In the genomic region with DNA sequence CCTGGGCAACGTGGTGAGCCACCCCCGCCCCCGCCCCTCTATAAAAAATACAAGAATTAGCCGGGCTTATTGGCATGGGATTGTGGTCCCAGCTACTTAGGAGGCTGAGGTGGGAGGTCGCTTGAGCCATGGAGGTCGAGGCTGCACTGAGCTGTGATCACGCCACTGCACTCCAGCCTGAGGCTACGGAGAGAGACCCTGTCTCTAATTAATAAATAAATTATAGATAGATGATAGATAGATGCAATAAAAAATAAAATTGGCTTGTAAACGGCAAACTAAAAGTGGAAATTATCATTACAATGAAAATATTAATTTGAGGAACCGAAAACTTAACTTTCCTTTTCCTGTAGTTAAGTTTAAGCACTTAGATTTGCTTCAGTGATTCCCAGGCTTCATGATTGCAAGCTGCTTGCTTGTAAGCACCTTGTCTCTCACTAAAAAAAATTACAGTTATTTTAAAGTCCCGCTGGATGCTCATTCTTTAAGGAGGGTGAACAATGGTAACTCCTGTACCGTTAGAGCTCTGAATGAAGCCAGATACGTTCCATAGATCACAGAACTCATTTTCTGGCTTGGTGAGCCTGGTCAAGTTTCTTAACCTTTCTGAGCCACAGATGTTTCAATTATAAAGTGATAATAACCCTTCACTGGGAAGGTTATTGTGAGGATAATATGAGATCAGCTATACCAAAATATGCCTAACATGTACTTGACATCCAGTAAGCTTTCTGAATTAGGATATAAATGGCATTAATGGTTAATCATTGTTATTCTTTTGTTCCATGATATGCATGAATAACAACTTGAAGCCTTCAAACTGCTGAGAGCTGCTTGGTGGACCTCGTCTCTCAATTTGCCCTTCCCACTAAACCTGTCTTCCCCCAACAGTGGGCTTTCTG, we compare ENCODE assay signal across 8 cellular contexts. TPM values are rescaled to one million over a fixed set of nuclear protein-coding genes. Genes with fewer than 3 reads are reported as not detected.
DNase-seq lines count a peak whose midpoint lies in the region; ATAC-seq, FAIRE-seq and TF ChIP-seq lines count a peak whose summit lies in the region.

No MANE protein-coding gene starts in this region.

- H2AFZ ChIP-seq in ACC112 (ENCODE audit: low read length, unreplicated experiment) (peak overlapping the region; percentile 94), GM12878 (ENCODE audit: control insufficient read depth, low read depth, low read length) (peak overlapping the region; percentile 98)

- H3K4me1 ChIP-seq in ACC112 (ENCODE audit: control insufficient read depth, insufficient read depth, low read length, unreplicated experiment): peaks cover 20% of the 10 kb centered on the region
- H3K4me1 ChIP-seq in GM12878 (ENCODE audit: control insufficient read depth, insufficient read depth, low read length): peaks cover 6% of the 10 kb centered on the region
- H3K4me1 ChIP-seq in mesendoderm (ENCODE audit: control insufficient read depth, low read depth, low read length): no peaks in the 10 kb centered on the region
- peaks cover 14% of the 10 kb centered on the region for H3K4me1 ChIP-seq in foreskin keratinocyte

- no TSS peak for BruUV-seq in GM12878 (replicated peaks; lab: Mats Ljungman, UMichigan)

- no peak for TF ChIP-seq POLR2A in GM12878 (IDR thresholded peaks at IDR 0.05; ENCODE audit: low read depth, low read length)

- H2BK15ac ChIP-seq in mesendoderm (replicated peaks; ENCODE audit: low read depth): no peak overlapping the region

- SMC1A ChIA-PET in GM12878 (lab: Charles Lee; ENCODE audit: uncharacterized antibody, unreplicated experiment): interaction anchor here (0.6 to 3.1 kb wide), 18 partner anchors 8 to 802 kb away, joined by 3 to 24 read pairs (median 4); partner anchors contain the start of gene NARS1

- 2% methylated on average over 14 of the region's 14 CpGs for WGBS in GM12878 (ENCODE audit: insufficient coverage, insufficient replicate concordance, low lambda C conversion rate, missing lambda C conversion rate)
- no CpG with 5 or more reads among the region's 14 CpGs for WGBS in mesendoderm (ENCODE audit: extremely low coverage, insufficient coverage, low lambda C conversion rate)

- no peak overlapping the region for H2BK5ac ChIP-seq in mesendoderm (ENCODE audit: low read length)

- H3K56ac ChIP-seq in mesendoderm (ENCODE audit: low read length): peak overlapping the region; percentile 17

- POLR2A ChIA-PET in GM12878 (lab: Charles Lee): interaction anchor here (0.6 to 1.3 kb wide), 5 partner anchors 9 to 755 kb away, joined by 3 to 7 read pairs (median 3); partner anchors contain the start of gene NARS1

- peak; percentile 64 for ATAC-seq in GM18517 (IDR thresholded peaks at IDR 0.05; ENCODE audit: unreplicated experiment)
- ATAC-seq in HG03280 (IDR thresholded peaks at IDR 0.05; ENCODE audit: unreplicated experiment): peak; percentile 10
- peak; percentile 69 for ATAC-seq in GM12878
- no peak for ATAC-seq in foreskin keratinocyte

- peak overlapping the region; percentile 84 for H3K4me3 ChIP-seq in ACC112 (ENCODE audit: low read depth, low read length)
- H3K4me3 ChIP-seq in GM12878: peak overlapping the region; percentile 90
- no peak overlapping the region for H3K4me3 ChIP-seq in mesendoderm (ENCODE audit: low read length)

- H4K5ac ChIP-seq in mesendoderm (ENCODE audit: low read length): no peak overlapping the region

- TF ChIP-seq RAD21 in GM12878 (IDR thresholded peaks at IDR 0.05; ENCODE audit: insufficient read depth, low read depth, low read length): no peak

- no peak overlapping the region for H3K4ac ChIP-seq in mesendoderm (ENCODE audit: low read depth, low read length)

- in situ Hi-C loops in GM12878 (cut with MboI): loop anchor here (25.0 kb wide), 1 partner anchor 206 kb away; no protein-coding TSS in a partner anchor

- DNase-seq in GM12878 (ENCODE audit: low read depth, low spot score) (peak; percentile 44), mesendoderm (no peak), foreskin keratinocyte (no peak), NCI-H187 treated with DMSO at 0.1 percent for 48 hours (lab: John Stamatoyannopoulos, UW) (no peak), NCI-H774 (lab: John Stamatoyannopoulos, UW) (no peak)

- H3K27me3 ChIP-seq in ACC112 (ENCODE audit: insufficient read depth, low read length): no peaks in the 10 kb centered on the region
- H3K27me3 ChIP-seq in GM12878 (replicated peaks in 1 of 2; ENCODE audit: control insufficient read depth in 2 of 2, insufficient read depth in 2 of 2, low read length in 1 of 2): no peaks in the 10 kb centered on the region
- H3K27me3 ChIP-seq in mesendoderm (ENCODE audit: insufficient read depth, low read length, poor library complexity): no peaks in the 10 kb centered on the region
- no peaks in the 10 kb centered on the region for H3K27me3 ChIP-seq in foreskin keratinocyte

- H3K36me3 ChIP-seq in ACC112 (ENCODE audit: insufficient read depth, low read length) (no peaks in the 10 kb centered on the region), GM12878 (ENCODE audit: control insufficient read depth in 2 of 2, insufficient read depth in 2 of 2, low read length in 1 of 2) (no peaks in the 10 kb centered on the region), mesendoderm (ENCODE audit: control insufficient read depth, insufficient read depth, low read length) (no peaks in the 10 kb centered on the region)

- no peaks in the 10 kb centered on the region for H4K20me1 ChIP-seq in GM12878 (ENCODE audit: control insufficient read depth, insufficient read depth)

- TF ChIP-seq CTCF in GM12878 (IDR thresholded peaks at IDR 0.05 in 2 of 3, conservative IDR thresholded peaks at IDR 0.05 in 1 of 3; ENCODE audit: control insufficient read depth in 2 of 3, extremely low read depth in 1 of 3, insufficient read depth in 1 of 3, low read depth in 3 of 3, low read length in 3 of 3) (no peak), foreskin keratinocyte (conservative IDR thresholded peaks at IDR 0.05) (no peak)

- H3K27ac ChIP-seq in ACC112 (ENCODE audit: low read depth, low read length) (peak overlapping the region; percentile 76), GM12878 (ENCODE audit: control insufficient read depth, insufficient read depth) (peak overlapping the region; percentile 87), mesendoderm (ENCODE audit: low read depth, low read length) (no peak overlapping the region), foreskin keratinocyte (no peak overlapping the region)

- CTCF ChIA-PET in GM12878 (lab: Yijun Ruan, JAX): interaction anchor here (0.7 to 3.6 kb wide), 16 partner anchors 9 to 928 kb away, joined by 3 to 15 read pairs (median 5); partner anchors contain the start of gene NARS1

- H3K4me2 ChIP-seq in GM12878 (ENCODE audit: control insufficient read depth, insufficient read depth) (peak overlapping the region; percentile 92), mesendoderm (ENCODE audit: low read length) (peak overlapping the region; percentile 0)

- peak in 1 of 2 experiments; percentile 66; a peak in 2 of 4 replicates for TF ChIP-seq EP300 in GM12878 (IDR thresholded peaks at IDR 0.05; ENCODE audit: borderline replicate concordance in 1 of 2, control insufficient read depth in 1 of 2, low read depth in 2 of 2, low read length in 2 of 2)

- H3K18ac ChIP-seq in mesendoderm (ENCODE audit: low read length): no peak overlapping the region

- peak overlapping the region; percentile 81 for H3K9ac ChIP-seq in GM12878 (ENCODE audit: control insufficient read depth, insufficient read depth, low read length)
- peak overlapping the region; percentile 11 for H3K9ac ChIP-seq in mesendoderm (ENCODE audit: low read length)

- RAD21 ChIA-PET in GM12878 (lab: Charles Lee; ENCODE audit: unreplicated experiment): interaction anchor here (0.9 to 2.5 kb wide), 16 partner anchors 9 to 672 kb away, joined by 3 to 14 read pairs (median 4); partner anchors contain the start of genes NARS1 and NEDD4L

- H3K79me2 ChIP-seq in ACC112 (ENCODE audit: control insufficient read depth, insufficient read depth, low read length, unreplicated experiment) (no peaks in the 10 kb centered on the region), GM12878 (ENCODE audit: control insufficient read depth, insufficient read depth, low read length) (no peaks in the 10 kb centered on the region; the same call in 1 of the 2 replicates), mesendoderm (ENCODE audit: control insufficient read depth, insufficient read depth, low read length) (no peaks in the 10 kb centered on the region)

- peak; percentile 98 for FAIRE-seq in GM12878 (lab: Jason Lieb, UNC)

- no peak overlapping the region for H3K23ac ChIP-seq in mesendoderm (ENCODE audit: low read length)

- no peak overlapping the region for H4K8ac ChIP-seq in mesendoderm (ENCODE audit: low read depth, low read length)

- intact Hi-C loops in GM12878 (cut with micrococcal nuclease; ENCODE audit: unreplicated experiment): loop anchor here (1.0 to 10.0 kb wide), 8 partner anchors 10 to 484 kb away; partner anchors contain the start of genes NARS1 and NEDD4L

- no peak overlapping the region for H2BK120ac ChIP-seq in mesendoderm (ENCODE audit: low read depth, low read length)

- H3K79me1 ChIP-seq in mesendoderm (ENCODE audit: low read length): no peaks in the 10 kb centered on the region

- no peaks in the 10 kb centered on the region for H3K9me3 ChIP-seq in GM12878 (replicated peaks; ENCODE audit: control insufficient read depth, insufficient read depth, low read length)

- no peak overlapping the region for H2AK5ac ChIP-seq in mesendoderm (ENCODE audit: low read length)

RNA-seq across cellular contexts. Expression of gene NARS1, which starts 9.4 kb away (rescaled TPM):
- 144 and 149 TPM in 2 replicates for total RNA-seq in GM12878 (2013; cell fraction: nucleolus; rRNA removed)
- 66.5 and 77.5 TPM in 2 replicates for total RNA-seq in GM12878 (2014; rRNA removed)
- total RNA-seq in GM12878 (2014; rRNA removed; fragmentation: Illumina TruSeq; extraction: Trizol): 137 and 145 TPM in 2 replicates
- 58.0 and 61.0 TPM in 2 replicates for total RNA-seq in GM12878 (2021)
- 47.7 TPM for polyA plus RNA-seq in GM12878 (2011; ENCODE audit: low read depth)
- 152 and 175 TPM in 2 replicates for polyA plus RNA-seq in GM12878 (2011; rRNA removed)
- 60.3 and 89.4 TPM in 2 replicates for polyA plus RNA-seq in GM12878 (2011; cell fraction: cytosol; rRNA removed)
- polyA plus RNA-seq in GM12878 (2011; cell fraction: nucleus; rRNA removed): 175 and 179 TPM in 2 replicates
- polyA plus RNA-seq in GM12878 (2012): 55.1 and 60.8 TPM in 2 replicates
- 142 and 198 TPM in 2 replicates for polyA plus RNA-seq in GM12878 (2014; fragmentation: Illumina TruSeq; extraction: Trizol)
- 10 to 100 TPM; 56.0 to 73.5 TPM for polyA plus RNA-seq in GM12878 (2014; fragmentation: Nextera tagmentation; extraction: Ambion mirVana)
- polyA plus RNA-seq in GM12878 (2014; rRNA removed): 61.1 and 72.9 TPM in 2 replicates
- 100 to 1,000 TPM in 1 of 2 experiments, 10 to 100 TPM in 1; 94.4 to 104 TPM for polyA plus RNA-seq in GM12878 (2016; fragmentation: Nextera tagmentation; extraction: Ambion mirVana)
- 88.4 and 98.2 TPM in 2 replicates for polyA minus RNA-seq in GM12878 (2011; rRNA and poly(A)+ RNA removed)
- polyA minus RNA-seq in GM12878 (2011; cell fraction: cytosol; rRNA and poly(A)+ RNA removed): 37.7 and 60.1 TPM in 2 replicates
- 38.4 and 44.7 TPM in 2 replicates for polyA minus RNA-seq in GM12878 (2011; cell fraction: nucleus; rRNA and poly(A)+ RNA removed)
- 162 TPM for polyA plus RNA-seq in mesendoderm (2013, experiment 1 of 2)
- 150 TPM for polyA plus RNA-seq in mesendoderm (2013, experiment 2 of 2)
- 156 and 163 TPM in 2 replicates for total RNA-seq in foreskin keratinocyte
- polyA plus RNA-seq in foreskin keratinocyte: 71.9 and 75.9 TPM in 2 replicates

RNA-seq across cellular contexts. Expression of gene FECH, which starts 44.5 kb away (rescaled TPM):
- 4.3 TPM in 2 replicates for total RNA-seq in GM12878 (2013; cell fraction: nucleolus; rRNA removed)
- 40.8 and 41.2 TPM in 2 replicates for total RNA-seq in GM12878 (2014; rRNA removed)
- 18.1 and 19.5 TPM in 2 replicates for total RNA-seq in GM12878 (2014; rRNA removed; fragmentation: Illumina TruSeq; extraction: Trizol)
- 30.6 and 31.1 TPM in 2 replicates for total RNA-seq in GM12878 (2021)
- polyA plus RNA-seq in GM12878 (2011; ENCODE audit: low read depth): 6.2 TPM
- polyA plus RNA-seq in GM12878 (2011; rRNA removed): 17.8 and 23.5 TPM in 2 replicates
- 19.5 and 23.2 TPM in 2 replicates for polyA plus RNA-seq in GM12878 (2011; cell fraction: cytosol; rRNA removed)
- 12.9 and 15.3 TPM in 2 replicates for polyA plus RNA-seq in GM12878 (2011; cell fraction: nucleus; rRNA removed)
- polyA plus RNA-seq in GM12878 (2012): 11.6 and 16.4 TPM in 2 replicates
- 24.1 and 29.0 TPM in 2 replicates for polyA plus RNA-seq in GM12878 (2014; fragmentation: Illumina TruSeq; extraction: Trizol)
- 10 to 100 TPM in 1 of 2 experiments, 1 to 10 TPM in 1; 9.9 to 12.5 TPM for polyA plus RNA-seq in GM12878 (2014; fragmentation: Nextera tagmentation; extraction: Ambion mirVana)
- polyA plus RNA-seq in GM12878 (2014; rRNA removed): 50.0 and 51.9 TPM in 2 replicates
- polyA plus RNA-seq in GM12878 (2016; fragmentation: Nextera tagmentation; extraction: Ambion mirVana): 10 to 100 TPM; 31.9 to 37.4 TPM
- 16.4 and 21.4 TPM in 2 replicates for polyA minus RNA-seq in GM12878 (2011; rRNA and poly(A)+ RNA removed)
- 11.1 and 15.7 TPM in 2 replicates for polyA minus RNA-seq in GM12878 (2011; cell fraction: cytosol; rRNA and poly(A)+ RNA removed)
- polyA minus RNA-seq in GM12878 (2011; cell fraction: nucleus; rRNA and poly(A)+ RNA removed): 6.0 and 8.9 TPM in 2 replicates
- 27.2 TPM for polyA plus RNA-seq in mesendoderm (2013, experiment 1 of 2)
- 26.7 TPM for polyA plus RNA-seq in mesendoderm (2013, experiment 2 of 2)
- total RNA-seq in foreskin keratinocyte: 19.6 and 21.5 TPM in 2 replicates
- polyA plus RNA-seq in foreskin keratinocyte: 8.0 and 8.2 TPM in 2 replicates

Comparison
In these comparisons a context has a peak if more than half of its experiments do, and no peak if none do; other contexts are left out.
1. H3K27ac ChIP-seq: peak in ACC112 (single experiment) and GM12878 (single experiment); none in mesendoderm (single experiment) and foreskin keratinocyte (single experiment).